ENCODE assay signal across 21 cellular contexts in the genomic region with DNA sequence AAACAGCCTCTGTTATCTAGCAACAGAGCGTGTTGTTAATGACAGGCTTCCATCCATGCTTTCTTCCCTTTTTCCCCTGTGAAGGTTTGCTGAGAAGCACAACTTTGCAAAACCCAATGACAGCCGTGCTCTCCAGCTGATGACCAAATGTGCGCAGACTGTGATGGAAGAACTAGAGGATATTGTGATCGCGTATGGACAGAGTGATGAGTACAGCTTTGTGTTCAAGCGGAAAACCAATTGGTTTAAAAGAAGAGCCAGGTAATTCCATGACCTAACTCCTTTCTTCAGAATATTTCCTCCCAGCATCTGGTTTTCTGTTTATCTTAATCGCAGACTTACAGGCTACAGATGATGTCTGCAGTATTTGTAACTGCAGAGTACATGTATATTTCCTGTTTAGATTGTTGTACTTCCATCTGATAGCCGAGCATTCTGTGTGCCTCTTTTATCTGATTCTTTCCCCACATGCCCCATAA. TPM values are rescaled to one million over a fixed set of nuclear protein-coding genes. Genes with fewer than 3 reads are reported as not detected.
A peak's percentile ranks its signal among the peaks of the same experiment; 100 is the strongest.
DNase-seq lines count a peak whose midpoint lies in the region; ATAC-seq and TF ChIP-seq lines count a peak whose summit lies in the region.
"Had no signal": no experiment of that assay in that cellular context is flagged by ENCODE, and none has a peak within 500 bp of the region (broad histone marks: within the 10 kb centered on the region; RNA-seq: fewer than 3 reads in every experiment).

No MANE protein-coding gene starts in this region.

- no peaks in the 10 kb centered on the region for H4K20me1 ChIP-seq in SK-N-SH (ENCODE audit: insufficient read depth)

- H3K27me3 ChIP-seq in SK-N-SH (ENCODE audit: insufficient read depth) = no peaks in the 10 kb centered on the region
- H3K27me3 ChIP-seq: colonic mucosa, right lobe of liver had no signal

- intact Hi-C loops in activated CD8-positive, alpha-beta T cell treated with anti-CD3 and anti-CD28 coated beads for 36 hours (cut with micrococcal nuclease) = no loop called here
- intact Hi-C loops in posterior cingulate gyrus (cut with DNase I) = loop anchor here (10.0 kb wide), 1 partner anchor 588 kb away; the partner anchor contains the start of gene MED7

- H3K4me1 ChIP-seq in SK-N-SH (ENCODE audit: control insufficient read depth in 1 of 2, insufficient read depth in 2 of 2, low read depth in 1 of 2, low read length in 1 of 2) = peaks cover 0 to 10% of the 10 kb centered on the region in 2 experiments; a peak in 2 of 4 replicates
- H3K4me1 ChIP-seq: colonic mucosa had no signal

- H3K9me3 ChIP-seq in SK-N-SH = no peaks in the 10 kb centered on the region
- H3K9me3 ChIP-seq: A549, colonic mucosa, right lobe of liver had no signal

- peaks cover 17% of the 10 kb centered on the region for H3F3A ChIP-seq in SK-N-SH (replicated peaks; ENCODE audit: insufficient read depth)

- TF ChIP-seq EP300 in SK-N-SH (IDR thresholded peaks at IDR 0.05; ENCODE audit: borderline replicate concordance in 1 of 2, low read depth in 1 of 2, low read length in 1 of 2) = peak in 1 of 2 experiments; percentile 53; a peak in 1 of 4 replicates

- peaks cover 2% of the 10 kb centered on the region for H3K9me3 Mint-ChIP-seq in activated CD8-positive, alpha-beta T cell treated with anti-CD3 and anti-CD28 coated beads for 36 hours
- no peaks in the 10 kb centered on the region for H3K9me3 Mint-ChIP-seq in activated CD8-positive, alpha-beta T cell treated with anti-CD3 and anti-CD28 coated beads, Interleukin-2, amount 10 ng/mL, durations not matched to agents 7 days and 5 days (ENCODE audit: insufficient read depth)
- no peaks in the 10 kb centered on the region for H3K9me3 Mint-ChIP-seq in central memory CD8-positive, alpha-beta T cell
- H3K9me3 Mint-ChIP-seq in nephron progenitor cell = peaks cover 13% of the 10 kb centered on the region

- H3K4me2 ChIP-seq in SK-N-SH = no peak overlapping the region; the same call in 1 of the 2 replicates

- H3K4me3 ChIP-seq in SK-N-SH (ENCODE audit: low read depth in 2 of 2, low read length in 1 of 2) = no peak overlapping the region
- H3K4me3 ChIP-seq: A549, colonic mucosa, right lobe of liver had no signal

- peaks cover 26% of the 10 kb centered on the region for H3K4me1 Mint-ChIP-seq in activated CD8-positive, alpha-beta T cell treated with anti-CD3 and anti-CD28 coated beads for 36 hours (ENCODE audit: low read depth)
- peaks cover 20% of the 10 kb centered on the region for H3K4me1 Mint-ChIP-seq in activated CD8-positive, alpha-beta T cell treated with anti-CD3 and anti-CD28 coated beads, Interleukin-2, amount 10 ng/mL, durations not matched to agents 7 days and 5 days (ENCODE audit: low read depth)
- H3K4me1 Mint-ChIP-seq in central memory CD8-positive, alpha-beta T cell = peaks cover 23% of the 10 kb centered on the region
- H3K4me1 Mint-ChIP-seq in nephron progenitor cell = peaks cover 23% of the 10 kb centered on the region

- no peak for TF ChIP-seq RAD21 in SK-N-SH (IDR thresholded peaks at IDR 0.05; ENCODE audit: low read length)

- 78% methylated on average over 8 of the region's 8 CpGs for WGBS in SK-N-SH (ENCODE audit: low lambda C conversion rate)

- H3K27me3 Mint-ChIP-seq in activated CD8-positive, alpha-beta T cell treated with anti-CD3 and anti-CD28 coated beads for 36 hours = no peaks in the 10 kb centered on the region
- H3K27me3 Mint-ChIP-seq in activated CD8-positive, alpha-beta T cell treated with anti-CD3 and anti-CD28 coated beads, Interleukin-2, amount 10 ng/mL, durations not matched to agents 7 days and 5 days (ENCODE audit: low read depth) = no peaks in the 10 kb centered on the region
- H3K27me3 Mint-ChIP-seq in central memory CD8-positive, alpha-beta T cell = no peaks in the 10 kb centered on the region
- H3K27me3 Mint-ChIP-seq in nephron progenitor cell (ENCODE audit: low read depth, poor library complexity) = peaks cover 7% of the 10 kb centered on the region

- no peak overlapping the region for H3K27ac Mint-ChIP-seq in activated CD8-positive, alpha-beta T cell treated with anti-CD3 and anti-CD28 coated beads for 36 hours
- H3K27ac Mint-ChIP-seq in activated CD8-positive, alpha-beta T cell treated with anti-CD3 and anti-CD28 coated beads, Interleukin-2, amount 10 ng/mL, durations not matched to agents 7 days and 5 days = no peak overlapping the region
- no peak overlapping the region for H3K27ac Mint-ChIP-seq in central memory CD8-positive, alpha-beta T cell (ENCODE audit: low read depth)
- no peak overlapping the region for H3K27ac Mint-ChIP-seq in nephron progenitor cell

- no peak for TF ChIP-seq CTCF in activated CD8-positive, alpha-beta T cell treated with anti-CD3 and anti-CD28 coated beads for 36 hours (IDR thresholded peaks at IDR 0.05)
- TF ChIP-seq CTCF in SK-N-SH (IDR thresholded peaks at IDR 0.05) = no peak
- TF ChIP-seq CTCF in nephron progenitor cell (IDR thresholded peaks at IDR 0.05) = no peak

- H3K9me2 ChIP-seq in SK-N-SH = no peaks in the 10 kb centered on the region

- no peak overlapping the region for H3K9ac ChIP-seq in SK-N-SH

- POLR2A ChIA-PET in activated CD8-positive, alpha-beta T cell treated with anti-CD3 and anti-CD28 coated beads for 36 hours (lab: Charles Lee) = no interaction called here
- POLR2A ChIA-PET in activated CD8-positive, alpha-beta T cell treated with anti-CD3 and anti-CD28 coated beads, Interleukin-2, amount 10 ng/mL, durations not matched to agents 7 days and 5 days (lab: Charles Lee) = interaction anchor here (1.0 kb wide), 1 partner anchor 590 kb away, joined by 3 read pairs; the partner anchor contains the start of gene MED7
- POLR2A ChIA-PET in SK-N-SH (lab: Yijun Ruan, JAX) = no interaction called here

- no peak for DNase-seq in activated CD8-positive, alpha-beta T cell treated with anti-CD3 and anti-CD28 coated beads for 36 hours
- no peak for DNase-seq in activated CD8-positive, alpha-beta T cell treated with anti-CD3 and anti-CD28 coated beads, Interleukin-2, amount 10 ng/mL, durations not matched to agents 7 days and 5 days
- DNase-seq in SK-N-SH = peak; percentile 22
- DNase-seq in central memory CD8-positive, alpha-beta T cell (ENCODE audit: low spot score in 2 of 2) = no peak
- no peak for DNase-seq in nephron progenitor cell
- no peak for DNase-seq in posterior cingulate gyrus
- no peak for DNase-seq in G401 (ENCODE audit: low spot score)
- DNase-seq: activated effector memory CD4-positive, alpha-beta T cell treated with anti-CD3 and anti-CD28 coated beads, Interleukin-2, amount 50 U/mL, for 16 hours; colonic mucosa; kidney; mesendoderm; NCI-H1417 treated with DMSO at 0.1 percent for 48 hours; NCI-H69; nucleus accumbens; right lobe of liver; SHP77 treated with DMSO at 0.1 percent for 48 hours; stimulated activated naive CD4-positive, alpha-beta T cell treated with Interleukin-2 at 50 U/mL for 16 hours; trophoblast cell had no signal

- no peak overlapping the region for H2AFZ ChIP-seq in SK-N-SH (ENCODE audit: low read depth)

- CTCF ChIA-PET in activated CD8-positive, alpha-beta T cell treated with anti-CD3 and anti-CD28 coated beads for 36 hours (lab: Charles Lee) = interaction anchor here (2.8 kb wide), 1 partner anchor 11 kb away, joined by 33 read pairs; the partner anchor contains the start of gene LSM11
- CTCF ChIA-PET in activated CD8-positive, alpha-beta T cell treated with anti-CD3 and anti-CD28 coated beads, Interleukin-2, amount 10 ng/mL, durations not matched to agents 7 days and 5 days (lab: Charles Lee) = interaction anchor here (3.5 to 5.7 kb wide), 2 partner anchors 10 to 15 kb away, joined by 19 to 85 read pairs; partner anchors contain the start of gene LSM11
- CTCF ChIA-PET in SK-N-SH (lab: Yijun Ruan, JAX) = interaction anchor here (2.2 kb wide), 1 partner anchor 11 kb away, joined by 30 read pairs; the partner anchor contains the start of gene LSM11

- H3K27ac ChIP-seq in SK-N-SH (ENCODE audit: low read depth in 2 of 2, low read length in 1 of 2) = peak overlapping the region in 1 of 2 experiments; percentile 96; a peak in 2 of 4 replicates
- H3K27ac ChIP-seq: A549, C4-2B, colonic mucosa, right lobe of liver had no signal

- in situ Hi-C loops in G401 (cut with HindIII; ENCODE audit: low sequenced_read_pairs) = no loop called here

- peaks cover 20% of the 10 kb centered on the region for H3K36me3 Mint-ChIP-seq in activated CD8-positive, alpha-beta T cell treated with anti-CD3 and anti-CD28 coated beads for 36 hours (ENCODE audit: low read depth)
- peaks cover 11% of the 10 kb centered on the region for H3K36me3 Mint-ChIP-seq in activated CD8-positive, alpha-beta T cell treated with anti-CD3 and anti-CD28 coated beads, Interleukin-2, amount 10 ng/mL, durations not matched to agents 7 days and 5 days (ENCODE audit: low read depth)
- H3K36me3 Mint-ChIP-seq in central memory CD8-positive, alpha-beta T cell (ENCODE audit: insufficient read depth) = peaks cover 12% of the 10 kb centered on the region
- peaks cover 26% of the 10 kb centered on the region for H3K36me3 Mint-ChIP-seq in nephron progenitor cell (ENCODE audit: low read depth)

- peak overlapping the region; percentile 24 for H3K4me3 Mint-ChIP-seq in activated CD8-positive, alpha-beta T cell treated with anti-CD3 and anti-CD28 coated beads for 36 hours
- no peak overlapping the region for H3K4me3 Mint-ChIP-seq in activated CD8-positive, alpha-beta T cell treated with anti-CD3 and anti-CD28 coated beads, Interleukin-2, amount 10 ng/mL, durations not matched to agents 7 days and 5 days
- H3K4me3 Mint-ChIP-seq in central memory CD8-positive, alpha-beta T cell = peak overlapping the region; percentile 91
- H3K4me3 Mint-ChIP-seq in nephron progenitor cell = peak overlapping the region; percentile 96

- H3K79me2 ChIP-seq in SK-N-SH (ENCODE audit: insufficient read depth) = peaks cover 16% of the 10 kb centered on the region

- ATAC-seq in activated CD8-positive, alpha-beta T cell treated with anti-CD3 and anti-CD28 coated beads for 36 hours = no peak
- no peak for ATAC-seq in activated CD8-positive, alpha-beta T cell treated with anti-CD3 and anti-CD28 coated beads, Interleukin-2, amount 10 ng/mL, durations not matched to agents 7 days and 5 days
- no peak for ATAC-seq in central memory CD8-positive, alpha-beta T cell (replicated peaks; ENCODE audit: extremely low read depth, poor library complexity, severe bottlenecking)
- no peak for ATAC-seq in GM21619 (IDR thresholded peaks at IDR 0.05; ENCODE audit: unreplicated experiment)
- ATAC-seq: A549, right lobe of liver had no signal

- peaks cover 24 to 32% of the 10 kb centered on the region in 2 experiments for H3K36me3 ChIP-seq in SK-N-SH (replicated peaks in 1 of 2; ENCODE audit: control insufficient read depth in 1 of 2, insufficient read depth in 2 of 2, low read length in 1 of 2)
- H3K36me3 ChIP-seq: colonic mucosa had no signal

RNA-seq across cellular contexts. Expression of gene THG1L, which starts 1.6 kb away (rescaled TPM):
- 10 to 100 TPM; 24.9 to 26.6 TPM for total RNA-seq in activated CD8-positive, alpha-beta T cell treated with anti-CD3 and anti-CD28 coated beads for 36 hours
- 10 to 100 TPM; 12.4 to 13.4 TPM for total RNA-seq in activated CD8-positive, alpha-beta T cell treated with anti-CD3 and anti-CD28 coated beads, Interleukin-2, amount 10 ng/mL, durations not matched to agents 7 days and 5 days
- polyA plus RNA-seq in SK-N-SH (2012; rRNA removed) = 32.0 and 37.0 TPM in 2 replicates
- 34.4 and 35.7 TPM in 2 replicates for polyA plus RNA-seq in SK-N-SH (2012; cell fraction: cytosol; rRNA removed)
- polyA plus RNA-seq in SK-N-SH (2012; cell fraction: nucleus; rRNA removed) = 34.2 and 34.9 TPM in 2 replicates
- 30.6 and 39.3 TPM in 2 replicates for total RNA-seq in G401 (2014; rRNA removed; shearing (Covaris generic))

RNA-seq across cellular contexts. Expression of gene LSM11, which starts 10.7 kb away (rescaled TPM):
- 1 to 10 TPM; 7.0 to 7.3 TPM for total RNA-seq in activated CD8-positive, alpha-beta T cell treated with anti-CD3 and anti-CD28 coated beads for 36 hours
- total RNA-seq in activated CD8-positive, alpha-beta T cell treated with anti-CD3 and anti-CD28 coated beads, Interleukin-2, amount 10 ng/mL, durations not matched to agents 7 days and 5 days = 1 to 10 TPM; 5.7 to 5.8 TPM
- 0.95 and 1.3 TPM in 2 replicates for polyA plus RNA-seq in SK-N-SH (2012; rRNA removed)
- 0.93 and 0.98 TPM in 2 replicates for polyA plus RNA-seq in SK-N-SH (2012; cell fraction: cytosol; rRNA removed)
- 1.6 and 3.2 TPM in 2 replicates for polyA plus RNA-seq in SK-N-SH (2012; cell fraction: nucleus; rRNA removed)
- 2.3 and 3.0 TPM in 2 replicates for total RNA-seq in G401 (2014; rRNA removed; shearing (Covaris generic))
